1 cellular context compared by ENCODE assay signal in genomic region chr7:54758702-54759665, GRCh38.
TF ChIP-seq lines count a peak whose summit lies in the region.

Gene SEC61G (minus strand): TSS chr7:54759211. CDS start chr7:54757588, 1,623 bp downstream.

TF ChIP-seq in HepG2, 621 proteins besides CTCF, POLR2A, EP300 and RAD21 (continued from another document and continues in another):
- TF ChIP-seq BRF2 (CRISPR knock-in tag; IDR thresholded peaks at IDR 0.05) (no peak), ZNF766 (CRISPR knock-in tag; IDR thresholded peaks at IDR 0.05; ENCODE audit: borderline replicate concordance) (no peak), SMYD3 (CRISPR knock-in tag; IDR thresholded peaks at IDR 0.05) (peak; percentile 49; the same call in 1 of the 2 replicates), SNAPC2 (CRISPR knock-in tag; IDR thresholded peaks at IDR 0.05) (0 out of 2 replicates have a peak, but pooled peaks have one; percentile 37), ZNF264 (CRISPR knock-in tag; IDR thresholded peaks at IDR 0.05) (peak; percentile 0; the same call in 1 of the 2 replicates), ZBTB21 (CRISPR knock-in tag; IDR thresholded peaks at IDR 0.05) (no peak), SRSF9 (IDR thresholded peaks at IDR 0.05; ENCODE audit: borderline replicate concordance, insufficient read depth, low read depth, low read length, poor library complexity, severe bottlenecking) (no peak), ZKSCAN8 (CRISPR knock-in tag; IDR thresholded peaks at IDR 0.05; ENCODE audit: borderline replicate concordance) (no peak), HNF1B (CRISPR knock-in tag; IDR thresholded peaks at IDR 0.05) (0 out of 2 replicates have a peak, but pooled peaks have one; percentile 0), POLR2AphosphoS2 (IDR thresholded peaks at IDR 0.05; ENCODE audit: low read depth, low read length) (no peak), GFI1 (CRISPR knock-in tag; IDR thresholded peaks at IDR 0.05; ENCODE audit: borderline replicate concordance) (peak; percentile 56), ZNF816 (CRISPR knock-in tag; IDR thresholded peaks at IDR 0.05; ENCODE audit: borderline replicate concordance) (peak; percentile 82; the same call in 1 of the 2 replicates), ZBTB33 (CRISPR knock-in tag; IDR thresholded peaks at IDR 0.05) (no peak), ZNF629 (CRISPR knock-in tag; conservative IDR thresholded peaks at IDR 0.05) (no peak), FOXK1 (CRISPR knock-in tag; IDR thresholded peaks at IDR 0.05; ENCODE audit: borderline replicate concordance, low read depth) (peak; percentile 75; the same call in 1 of the 2 replicates), GMEB2 (CRISPR knock-in tag; IDR thresholded peaks at IDR 0.05; ENCODE audit: low read depth) (peak; percentile 63; the same call in 1 of the 2 replicates), DZIP1 (CRISPR knock-in tag; IDR thresholded peaks at IDR 0.05) (peak; percentile 90; the same call in 1 of the 2 replicates), MIER2 (CRISPR knock-in tag; IDR thresholded peaks at IDR 0.05) (no peak), ZNF274 (CRISPR knock-in tag; IDR thresholded peaks at IDR 0.05) (no peak; the same call in 1 of the 2 replicates), KLF11 (CRISPR knock-in tag; IDR thresholded peaks at IDR 0.05) (no peak; the same call in 1 of the 2 replicates), ZFP82 (CRISPR knock-in tag; IDR thresholded peaks at IDR 0.05; ENCODE audit: borderline replicate concordance) (no peak), JUND (CRISPR knock-in tag; IDR thresholded peaks at IDR 0.05) (0 out of 2 replicates have a peak, but pooled peaks have one; percentile 35), TMF1 (CRISPR knock-in tag; IDR thresholded peaks at IDR 0.05; ENCODE audit: low read depth) (no peak), MAZ (IDR thresholded peaks at IDR 0.05; ENCODE audit: borderline replicate concordance, low read depth, low read length) (no peak), MAZ (CRISPR knock-in tag; IDR thresholded peaks at IDR 0.05; ENCODE audit: low read depth) (peak; percentile 52; the same call in 1 of the 2 replicates), MAX (IDR thresholded peaks at IDR 0.05) (peak; percentile 89), WIZ (CRISPR knock-in tag; IDR thresholded peaks at IDR 0.05) (peak; percentile 70; the same call in 1 of the 2 replicates), HOXD1 (CRISPR knock-in tag; IDR thresholded peaks at IDR 0.05) (no peak), DMTF1 (CRISPR knock-in tag; IDR thresholded peaks at IDR 0.05) (no peak; the same call in 1 of the 2 replicates), ZNF30 (CRISPR knock-in tag; IDR thresholded peaks at IDR 0.05) (no peak; the same call in 1 of the 2 replicates), SRY (CRISPR knock-in tag; IDR thresholded peaks at IDR 0.05) (peak; percentile 95), PPARG (CRISPR knock-in tag; conservative IDR thresholded peaks at IDR 0.05) (0 out of 2 replicates have a peak, but pooled peaks have one; percentile 20), KLF16 (CRISPR knock-in tag; IDR thresholded peaks at IDR 0.05) (0 out of 4 replicates have a peak, but pooled peaks of 1 of the 2 experiments have one; percentile 18), SPEN (CRISPR knock-in tag; IDR thresholded peaks at IDR 0.05; ENCODE audit: low read depth) (peak; percentile 84), E2F5 (CRISPR knock-in tag; conservative IDR thresholded peaks at IDR 0.05) (no peak), HOXA3 (CRISPR knock-in tag; IDR thresholded peaks at IDR 0.05) (peak; percentile 69; the same call in 1 of the 2 replicates), DRAP1 (CRISPR knock-in tag; IDR thresholded peaks at IDR 0.05) (peak; percentile 84), EED (CRISPR knock-in tag; IDR thresholded peaks at IDR 0.05) (no peak; the same call in 1 of the 2 replicates), NR2C2 (CRISPR knock-in tag; IDR thresholded peaks at IDR 0.05; ENCODE audit: borderline replicate concordance) (peak; percentile 64), FOXP1 (IDR thresholded peaks at IDR 0.05) (no peak), FOXP1 (CRISPR knock-in tag; IDR thresholded peaks at IDR 0.05) (no peak), CHD2 (IDR thresholded peaks at IDR 0.05; ENCODE audit: low read depth, low read length) (no peak), JUNB (CRISPR knock-in tag; IDR thresholded peaks at IDR 0.05; ENCODE audit: borderline replicate concordance) (no peak), SMAD3 (CRISPR knock-in tag; IDR thresholded peaks at IDR 0.05) (peak; percentile 50; the same call in 1 of the 2 replicates), ZBTB46 (CRISPR knock-in tag; IDR thresholded peaks at IDR 0.05; ENCODE audit: borderline replicate concordance) (no peak), BCL3 (CRISPR knock-in tag; IDR thresholded peaks at IDR 0.05) (peak; percentile 63; the same call in 1 of the 2 replicates), TBP (CRISPR knock-in tag; IDR thresholded peaks at IDR 0.05) (0 out of 2 replicates have a peak, but pooled peaks have one; percentile 75), IKZF5 (CRISPR knock-in tag; IDR thresholded peaks at IDR 0.05) (peak; percentile 21; the same call in 1 of the 2 replicates)
